ENCODE assay signal across 31 cellular contexts in genomic region chr15:84888639-84889038, GRCh38. TPM values are rescaled to one million over a fixed set of nuclear protein-coding genes. Genes with fewer than 3 reads are reported as not detected.
"Had no signal": no experiment of that assay in that cellular context is flagged by ENCODE, and none has a peak within 500 bp of the region (broad histone marks: within the 10 kb centered on the region; RNA-seq: fewer than 3 reads in every experiment).

No MANE protein-coding gene starts in this region.

- H3K4me1 ChIP-seq: colonic mucosa, thyroid gland, uterus had no signal

- FAIRE-seq: bronchial epithelial cell, endothelial cell of umbilical vein had no signal

- H3K36me3 Mint-ChIP-seq: activated naive CD4-positive, alpha-beta T cell treated with anti-CD3 and anti-CD28 coated beads, Interleukin-2, amount 10 ng/mL, durations not matched to agents 7 days and 5 days had no signal

- H3K4me3 Mint-ChIP-seq: activated B cell treated with CpG ODN at 0.5 μM for 24 hours; activated CD4-positive, alpha-beta T cell treated with anti-CD3 and anti-CD28 coated beads for 36 hours; activated naive CD4-positive, alpha-beta T cell treated with anti-CD3 and anti-CD28 coated beads, Interleukin-2, amount 10 ng/mL, durations not matched to agents 7 days and 5 days; activated T-cell treated with anti-CD3 and anti-CD28 coated beads, Interleukin-2, amount 50 U/mL, for 4 hours; effector memory CD8-positive, alpha-beta T cell; nephron; stimulated activated naive CD8-positive, alpha-beta T cell treated with anti-CD3 and anti-CD28 coated beads, Interleukin-15, Interleukin-2, amounts not matched to agents 100 ng/mL and 50 ng/mL, for 24 hours had no signal

- H3K4me3 ChIP-seq: colonic mucosa, dorsolateral prefrontal cortex, right lobe of liver, skin epidermis, thyroid gland, uterus had no signal

- ATAC-seq: activated CD4-positive, alpha-beta T cell treated with anti-CD3 and anti-CD28 coated beads for 36 hours; activated T-cell treated with anti-CD3 and anti-CD28 coated beads, Interleukin-2, amount 50 U/mL, for 4 hours; effector memory CD8-positive, alpha-beta T cell; esophagus mucosa; left colon; right lobe of liver had no signal

- DNase-seq: activated B cell treated with CpG ODN at 0.5 μM for 24 hours; activated CD4-positive, alpha-beta T cell treated with anti-CD3 and anti-CD28 coated beads for 36 hours; activated CD4-positive, alpha-beta T cell treated with anti-CD3 and anti-CD28 coated beads, Interleukin-2, amount 50 U/mL, for 48 hours; activated CD8-positive, alpha-beta memory T cell treated with anti-CD3 and anti-CD28 coated beads, Interleukin-2, amount 50 U/mL, for 48 hours; activated naive CD4-positive, alpha-beta T cell treated with anti-CD3 and anti-CD28 coated beads, Interleukin-2, amount 10 ng/mL, durations not matched to agents 7 days and 5 days; activated T-cell treated with anti-CD3 and anti-CD28 coated beads, Interleukin-2, amount 50 U/mL, for 4 hours; amygdala; colonic mucosa; dorsolateral prefrontal cortex; effector memory CD8-positive, alpha-beta T cell; foreskin melanocyte; islet precursor cell; left colon; mesenchymal stem cell; right lobe of liver; stimulated activated CD4-positive, alpha-beta T cell treated with anti-CD3 and anti-CD28 coated beads, Interleukin-1b, Interleukin-23, amount 100 ng/mL, for 48 hours; substantia nigra; T-helper 9 cell; thyroid gland; uterus had no signal

- H3K36me3 ChIP-seq: colonic mucosa, thyroid gland, uterus had no signal

- H3K27ac ChIP-seq: colonic mucosa, dorsolateral prefrontal cortex, right lobe of liver, skin epidermis, thyroid gland, uterus had no signal

- H3K27me3 ChIP-seq: colonic mucosa, right lobe of liver, thyroid gland, uterus had no signal

- H3K27me3 Mint-ChIP-seq: activated CD4-positive, alpha-beta T cell treated with anti-CD3 and anti-CD28 coated beads for 36 hours; stimulated activated naive CD8-positive, alpha-beta T cell treated with anti-CD3 and anti-CD28 coated beads, Interleukin-15, Interleukin-2, amounts not matched to agents 100 ng/mL and 50 ng/mL, for 24 hours had no signal

- H3K9me3 Mint-ChIP-seq: activated B cell treated with CpG ODN at 0.5 μM for 24 hours; activated naive CD4-positive, alpha-beta T cell treated with anti-CD3 and anti-CD28 coated beads, Interleukin-2, amount 10 ng/mL, durations not matched to agents 7 days and 5 days; activated T-cell treated with anti-CD3 and anti-CD28 coated beads, Interleukin-2, amount 50 U/mL, for 4 hours; activated T-helper 2 cell treated with anti-CD3 and anti-CD28 coated beads, Interferon-gamma antibody, Interleukin-2, Interleukin-4, amounts not matched to agents 10 μg/mL and 5 μg/mL and 100 μg/mL, durations not matched to agents 14 hours and 24 hours and 36 hours; effector memory CD8-positive, alpha-beta T cell; nephron; stimulated activated naive CD8-positive, alpha-beta T cell treated with anti-CD3 and anti-CD28 coated beads, Interleukin-15, Interleukin-2, amounts not matched to agents 100 ng/mL and 50 ng/mL, for 24 hours had no signal

- H3K4me1 Mint-ChIP-seq: activated B cell treated with CpG ODN at 0.5 μM for 24 hours; activated CD4-positive, alpha-beta T cell treated with anti-CD3 and anti-CD28 coated beads for 36 hours; activated naive CD4-positive, alpha-beta T cell treated with anti-CD3 and anti-CD28 coated beads, Interleukin-2, amount 10 ng/mL, durations not matched to agents 7 days and 5 days had no signal

- H3K27ac Mint-ChIP-seq: activated B cell treated with CpG ODN at 0.5 μM for 24 hours; activated CD4-positive, alpha-beta T cell treated with anti-CD3 and anti-CD28 coated beads for 36 hours; activated naive CD4-positive, alpha-beta T cell treated with anti-CD3 and anti-CD28 coated beads, Interleukin-2, amount 10 ng/mL, durations not matched to agents 7 days and 5 days; activated T-helper 2 cell treated with anti-CD3 and anti-CD28 coated beads, Interferon-gamma antibody, Interleukin-2, Interleukin-4, amounts not matched to agents 10 μg/mL and 5 μg/mL and 100 μg/mL, durations not matched to agents 14 hours and 24 hours and 36 hours; effector memory CD8-positive, alpha-beta T cell; stimulated activated naive CD8-positive, alpha-beta T cell treated with anti-CD3 and anti-CD28 coated beads, Interleukin-15, Interleukin-2, amounts not matched to agents 100 ng/mL and 50 ng/mL, for 24 hours had no signal

- H3K9me3 ChIP-seq: colonic mucosa, right lobe of liver, thyroid gland, uterus had no signal

RNA-seq across cellular contexts. Expression of gene SLC28A1, which starts 4.2 kb away (rescaled TPM):
- total RNA-seq: activated B cell treated with CpG ODN at 0.5 μM for 24 hours; activated CD4-positive, alpha-beta T cell treated with anti-CD3 and anti-CD28 coated beads for 36 hours; activated CD8-positive, alpha-beta memory T cell treated with anti-CD3 and anti-CD28 coated beads for 36 hours; activated T-cell treated with anti-CD3 and anti-CD28 coated beads, Interleukin-2, amount 50 U/mL, for 4 hours; activated T-helper 2 cell treated with anti-CD3 and anti-CD28 coated beads, Interferon-gamma antibody, Interleukin-2, Interleukin-4, amounts not matched to agents 10 μg/mL and 5 μg/mL and 100 μg/mL, durations not matched to agents 14 hours and 24 hours and 36 hours; bronchial epithelial cell; endothelial cell of umbilical vein; esophagus mucosa; left colon; lower leg skin; mononuclear cell; myocyte; thyroid gland had no signal
- polyA plus RNA-seq: endothelial cell of umbilical vein had no signal
